In genomic region chr21:33327326-33327725, GRCh38 we compare ENCODE assay signal across 2 cellular contexts.
TF ChIP-seq lines count a peak whose summit lies in the region.

No MANE protein-coding gene starts in this region.

TF ChIP-seq in SK-N-SH, 30 proteins besides CTCF, POLR2A, EP300 and RAD21:
- TF ChIP-seq USF2 (IDR thresholded peaks at IDR 0.05; ENCODE audit: borderline replicate concordance, low read depth, low read length) (no peak), POLR2AphosphoS5 (IDR thresholded peaks at IDR 0.05; ENCODE audit: low read depth, low read length) (no peak), TCF12 (IDR thresholded peaks at IDR 0.05) (no peak), EZH2phosphoT487 (IDR thresholded peaks at IDR 0.05; ENCODE audit: borderline replicate concordance, low read depth) (no peak), RXRA (IDR thresholded peaks at IDR 0.05; ENCODE audit: borderline replicate concordance, low read depth) (no peak), MEF2A (IDR thresholded peaks at IDR 0.05; ENCODE audit: borderline replicate concordance, low read depth) (no peak), GABPA (IDR thresholded peaks at IDR 0.05; ENCODE audit: low read depth) (no peak), REST (IDR thresholded peaks at IDR 0.05; ENCODE audit: low read depth, low read length) (no peak), ZBTB33 (IDR thresholded peaks at IDR 0.05; ENCODE audit: borderline replicate concordance, low read depth) (no peak)

TF ChIP-seq in SK-N-SH treated with all-trans-retinoic acid at 6 μM for 48 hours, 23 proteins besides CTCF, POLR2A, EP300 and RAD21:
- no peak for TF ChIP-seq TSHZ2 (CRISPR knock-in tag; IDR thresholded peaks at IDR 0.05)
- TF ChIP-seq ZNF70 (CRISPR knock-in tag; IDR thresholded peaks at IDR 0.05), result no peak
- no peak for TF ChIP-seq ISL1 (CRISPR knock-in tag; IDR thresholded peaks at IDR 0.05)
- TF ChIP-seq TOX (CRISPR knock-in tag; IDR thresholded peaks at IDR 0.05; ENCODE audit: borderline replicate concordance), result no peak
- TF ChIP-seq CSRNP3 (CRISPR knock-in tag; IDR thresholded peaks at IDR 0.05), result no peak
- TF ChIP-seq ZNF565 (CRISPR knock-in tag; conservative IDR thresholded peaks at IDR 0.05; ENCODE audit: low read depth), result no peak
- TF ChIP-seq PPARA (CRISPR knock-in tag; IDR thresholded peaks at IDR 0.05; ENCODE audit: borderline replicate concordance), result no peak
- TF ChIP-seq CREB5 (CRISPR knock-in tag; IDR thresholded peaks at IDR 0.05; ENCODE audit: low read depth), result no peak
- no peak for TF ChIP-seq ZNF8 (CRISPR knock-in tag; IDR thresholded peaks at IDR 0.05)
- no peak for TF ChIP-seq PATZ1 (CRISPR knock-in tag; IDR thresholded peaks at IDR 0.05; ENCODE audit: borderline replicate concordance)
- no peak for TF ChIP-seq RARB (CRISPR knock-in tag; IDR thresholded peaks at IDR 0.05)
- TF ChIP-seq SNAI2 (CRISPR knock-in tag; IDR thresholded peaks at IDR 0.05), result no peak
- TF ChIP-seq ZFP3 (CRISPR knock-in tag; IDR thresholded peaks at IDR 0.05), result no peak
- no peak for TF ChIP-seq TCF4 (CRISPR knock-in tag; IDR thresholded peaks at IDR 0.05; ENCODE audit: borderline replicate concordance)
- TF ChIP-seq POU6F1 (CRISPR knock-in tag; IDR thresholded peaks at IDR 0.05; ENCODE audit: borderline replicate concordance, low read depth), result no peak
